24 cellular contexts compared by ENCODE assay signal in genomic region chr16:83542491-83542890, GRCh38.
"Had no signal": no experiment of that assay in that cellular context is flagged by ENCODE, and none has a peak within 500 bp of the region (broad histone marks: within the 10 kb centered on the region; RNA-seq: fewer than 3 reads in every experiment).

No MANE protein-coding gene starts in this region.

- H3K4me3 ChIP-seq: coronary artery, dorsolateral prefrontal cortex, esophagus muscularis mucosa, heart left ventricle, hepatocyte, left ventricle myocardium inferior, lower lobe of right lung, mucosa of descending colon had no signal

- DNase-seq: dermis blood vessel endothelial cell; dorsolateral prefrontal cortex; effector CD4-positive, alpha-beta T cell; effector memory CD4-positive, alpha-beta T cell; foreskin keratinocyte; glutamatergic neuron; heart left ventricle; hypothalamus; immature natural killer cell; islet precursor cell; kidney; kidney glomerular epithelial cell; left colon; left ventricle myocardium inferior; lower lobe of right lung; mesenchymal stem cell; mucosa of descending colon; naive B cell; naive thymus-derived CD8-positive, alpha-beta T cell had no signal

- ATAC-seq: foreskin keratinocyte; heart left ventricle; left colon; left lobe of liver; lower lobe of right lung; mucosa of descending colon; naive thymus-derived CD8-positive, alpha-beta T cell had no signal

- H3K27ac Mint-ChIP-seq: immature natural killer cell; mesothelial cell of epicardium; naive B cell; naive thymus-derived CD8-positive, alpha-beta T cell had no signal

- H3K4me1 ChIP-seq: esophagus muscularis mucosa, foreskin keratinocyte, heart left ventricle, left ventricle myocardium inferior, lower lobe of right lung had no signal

- H3K4me1 Mint-ChIP-seq: immature natural killer cell; mesothelial cell of epicardium; naive B cell; naive thymus-derived CD8-positive, alpha-beta T cell had no signal

- H3K36me3 Mint-ChIP-seq: immature natural killer cell, mesothelial cell of epicardium, naive B cell had no signal

- H3K36me3 ChIP-seq: esophagus muscularis mucosa, heart left ventricle, left ventricle myocardium inferior, lower lobe of right lung had no signal

- H3K9me3 ChIP-seq: esophagus muscularis mucosa, heart left ventricle, left ventricle myocardium inferior, lower lobe of right lung, mucosa of descending colon had no signal

- H3K4me3 Mint-ChIP-seq: immature natural killer cell; mesothelial cell of epicardium; naive B cell; naive thymus-derived CD8-positive, alpha-beta T cell had no signal

- H3K27me3 ChIP-seq: esophagus muscularis mucosa, foreskin keratinocyte, heart left ventricle, hepatocyte had no signal
